15 cellular contexts compared by ENCODE assay signal in the genomic region with DNA sequence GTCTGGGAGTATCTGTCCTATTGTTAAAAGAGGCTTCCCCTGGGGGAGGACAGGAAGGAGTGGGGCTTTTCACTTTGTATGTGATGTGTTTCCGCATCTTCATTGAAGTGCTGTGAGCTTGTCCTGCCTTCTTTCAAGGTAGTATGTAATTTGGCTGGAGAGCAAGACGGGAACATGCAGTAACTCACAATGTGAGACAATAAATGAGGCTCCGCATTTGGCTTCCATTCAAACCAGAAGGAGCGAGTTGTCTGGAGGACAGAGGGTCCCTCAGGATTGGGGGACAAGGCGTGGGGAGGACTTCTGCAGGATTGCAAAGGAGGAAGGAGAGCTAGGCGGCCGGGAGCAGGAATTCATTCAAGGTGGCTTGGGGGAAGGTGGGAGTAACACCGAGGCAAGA.
DNase-seq lines count a peak whose midpoint lies in the region; ATAC-seq, FAIRE-seq and TF ChIP-seq lines count a peak whose summit lies in the region.
"Had no signal": no experiment of that assay in that cellular context is flagged by ENCODE, and none has a peak within 500 bp of the region (broad histone marks: within the 10 kb centered on the region; RNA-seq: fewer than 3 reads in every experiment).

No MANE protein-coding gene starts in this region.

- peak overlapping the region in 1 of 5 experiments; percentile 16 for H3K4me3 Mint-ChIP-seq in brain
- H3K4me3 Mint-ChIP-seq: CD4-positive, CD25-positive, alpha-beta regulatory T cell; GM23338; H9 had no signal

- no peak overlapping the region for H3K27ac ChIP-seq in HepG2 (ENCODE audit: extremely low read length, insufficient read depth, low read length)
- H3K27ac ChIP-seq: 22Rv1 had no signal

- no peaks in the 10 kb centered on the region for H3K4me1 ChIP-seq in HepG2 (ENCODE audit: insufficient read depth, low read length)

- no peaks in the 10 kb centered on the region for H3K79me2 ChIP-seq in HepG2 (ENCODE audit: insufficient read depth, low read length)

- no peaks in the 10 kb centered on the region for H3K36me3 Mint-ChIP-seq in brain
- H3K36me3 Mint-ChIP-seq: CD4-positive, CD25-positive, alpha-beta regulatory T cell had no signal

- H3K27ac Mint-ChIP-seq in brain = peak overlapping the region in 3 of 5 experiments; percentile 19 to 71 (median 62)
- H3K27ac Mint-ChIP-seq: CD4-positive, CD25-positive, alpha-beta regulatory T cell; GM23338 had no signal

- H4K20me1 ChIP-seq in HepG2 (ENCODE audit: insufficient read depth, low read length) = no peaks in the 10 kb centered on the region; the same call in 1 of the 2 replicates

- intact Hi-C loops in HepG2 (cut with micrococcal nuclease; ENCODE audit: unreplicated experiment) = no loop called here

- POLR2A ChIA-PET in HepG2 (lab: Yijun Ruan, JAX) = no interaction called here

- FAIRE-seq in HepG2 (lab: Jason Lieb, UNC) = no peak
- FAIRE-seq: G401.6, GM12891, HTR-8/SVneo had no signal

- TF ChIP-seq CTCF in brain (conservative IDR thresholded peaks at IDR 0.05) (no peak), HepG2 (CRISPR knock-in tag; IDR thresholded peaks at IDR 0.05) (no peak)

- CTCF ChIA-PET in HepG2 (lab: Yijun Ruan, JAX; ENCODE audit: low intra/inter-chr PET ratio, low total read pairs) = no interaction called here

- no peak for TF ChIP-seq POLR2A in HepG2 (IDR thresholded peaks at IDR 0.05; ENCODE audit: insufficient read depth in 1 of 2, low read depth in 2 of 2, low read length in 2 of 2)

- H3K9me3 Mint-ChIP-seq in brain = peaks cover 0 to 4% (median 0%) of the 10 kb centered on the region in 5 experiments
- H3K9me3 Mint-ChIP-seq: H9 had no signal

- in situ Hi-C loops in HepG2 (cut with HindIII; ENCODE audit: extremely low pct_ligation_motif_present, low pct_unique_long_range_greater_than_20kb) = loop anchor here (10.0 kb wide), 1 partner anchor 297 kb away; no protein-coding TSS in a partner anchor

- H2AFZ ChIP-seq in HepG2 (ENCODE audit: low read length) = no peak overlapping the region
- H2AFZ ChIP-seq: GM23338 had no signal

- H3K4me1 Mint-ChIP-seq in brain = peaks cover 12% of the 10 kb centered on the region
- H3K4me1 Mint-ChIP-seq: CD4-positive, CD25-positive, alpha-beta regulatory T cell had no signal

- no TSS peak for BruUV-seq in HepG2 (replicated peaks; lab: Mats Ljungman, UMichigan)

- no peak overlapping the region for H3K4me3 ChIP-seq in HepG2 (replicated peaks in 1 of 3; ENCODE audit: insufficient read depth in 1 of 3, low read depth in 2 of 3, low read length in 3 of 3)
- H3K4me3 ChIP-seq: GM23338 had no signal

- no peaks in the 10 kb centered on the region for H3K36me3 ChIP-seq in HepG2 (replicated peaks in 1 of 2; ENCODE audit: control insufficient read depth in 1 of 2, insufficient read depth in 2 of 2, low read length in 2 of 2)

- H3K27me3 Mint-ChIP-seq in brain = peaks cover 10% of the 10 kb centered on the region

- TF ChIP-seq EP300 in HepG2 (IDR thresholded peaks at IDR 0.05; ENCODE audit: low read depth in 2 of 2, low read length in 2 of 2) = no peak
- TF ChIP-seq EP300 in HepG2 (CRISPR knock-in tag; IDR thresholded peaks at IDR 0.05; ENCODE audit: borderline replicate concordance) = no peak

- H3K9me3 ChIP-seq in HepG2 (ENCODE audit: low read length) = no peaks in the 10 kb centered on the region

- no peak for TF ChIP-seq RAD21 in HepG2 (CRISPR knock-in tag; IDR thresholded peaks at IDR 0.05)

- 24% methylated on average over 8 of the region's 8 CpGs for WGBS in HepG2 (ENCODE audit: low lambda C conversion rate)

- peaks cover 29 to 90% of the 10 kb centered on the region in 2 experiments for H3K27me3 ChIP-seq in HepG2 (ENCODE audit: control insufficient read depth in 1 of 2, insufficient read depth in 2 of 2, low read length in 2 of 2)

- H3K9ac ChIP-seq in HepG2 (ENCODE audit: insufficient read depth, low read depth, low read length) = no peak overlapping the region

- peak; percentile 2 for DNase-seq in DMS79 treated with DMSO at 0.1 percent for 48 hours (lab: John Stamatoyannopoulos, UW)
- no peak for DNase-seq in DMS79 (lab: John Stamatoyannopoulos, UW)
- DNase-seq in NCI-H345 (lab: John Stamatoyannopoulos, UW) = peak; percentile 33
- no peak for DNase-seq in HepG2 (ENCODE audit: low spot score)
- DNase-seq in glomerular visceral epithelial cell (ENCODE audit: extremely low spot score) = no peak
- DNase-seq: CD4-positive, CD25-positive, alpha-beta regulatory T cell; DMS53; H9 had no signal

- ATAC-seq in HepG2 (no peak), HG03342 (IDR thresholded peaks at IDR 0.05; ENCODE audit: unreplicated experiment) (no peak)
- ATAC-seq: GM23338 had no signal

- H3K4me2 ChIP-seq in HepG2 (ENCODE audit: low read depth, low read length) = no peak overlapping the region
- H3K4me2 ChIP-seq: GM23338 had no signal

TF ChIP-seq in HepG2, 621 proteins besides CTCF, POLR2A, EP300 and RAD21:
- no peak for TF ChIP-seq ZNF672 (CRISPR knock-in tag; IDR thresholded peaks at IDR 0.05)
- no peak for TF ChIP-seq ZNF263 (CRISPR knock-in tag; IDR thresholded peaks at IDR 0.05)
- no peak for TF ChIP-seq ZNF30 (CRISPR knock-in tag; IDR thresholded peaks at IDR 0.05)
- no peak for TF ChIP-seq HNF4A (CRISPR knock-in tag; IDR thresholded peaks at IDR 0.05)
- TF ChIP-seq THYN1 (CRISPR knock-in tag; IDR thresholded peaks at IDR 0.05; ENCODE audit: borderline replicate concordance, low read depth) = no peak
- TF ChIP-seq, protein P1, sequence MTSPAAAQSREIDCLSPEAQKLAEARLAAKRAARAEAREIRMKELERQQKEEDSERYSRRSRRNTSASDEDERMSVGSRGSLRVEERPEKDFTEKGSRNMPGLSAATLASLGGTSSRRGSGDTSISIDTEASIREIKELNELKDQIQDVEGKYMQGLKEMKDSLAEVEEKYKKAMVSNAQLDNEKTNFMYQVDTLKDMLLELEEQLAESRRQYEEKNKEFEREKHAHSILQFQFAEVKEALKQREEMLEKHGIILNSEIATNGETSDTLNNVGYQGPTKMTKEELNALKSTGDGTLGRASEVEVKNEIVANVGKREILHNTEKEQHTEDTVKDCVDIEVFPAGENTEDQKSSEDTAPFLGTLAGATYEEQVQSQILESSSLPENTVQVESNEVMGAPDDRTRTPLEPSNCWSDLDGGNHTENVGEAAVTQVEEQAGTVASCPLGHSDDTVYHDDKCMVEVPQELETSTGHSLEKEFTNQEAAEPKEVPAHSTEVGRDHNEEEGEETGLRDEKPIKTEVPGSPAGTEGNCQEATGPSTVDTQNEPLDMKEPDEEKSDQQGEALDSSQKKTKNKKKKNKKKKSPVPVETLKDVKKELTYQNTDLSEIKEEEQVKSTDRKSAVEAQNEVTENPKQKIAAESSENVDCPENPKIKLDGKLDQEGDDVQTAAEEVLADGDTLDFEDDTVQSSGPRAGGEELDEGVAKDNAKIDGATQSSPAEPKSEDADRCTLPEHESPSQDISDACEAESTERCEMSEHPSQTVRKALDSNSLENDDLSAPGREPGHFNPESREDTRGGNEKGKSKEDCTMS (CRISPR knock-in tag; conservative IDR thresholded peaks at IDR 0.05) = no peak
- TF ChIP-seq ZNF44 (CRISPR knock-in tag; IDR thresholded peaks at IDR 0.05) = no peak
- TF ChIP-seq SYNCRIP (IDR thresholded peaks at IDR 0.05; ENCODE audit: insufficient read depth, low read depth, low read length) = no peak
- TF ChIP-seq RNF2 (conservative IDR thresholded peaks at IDR 0.05; ENCODE audit: low read depth) = no peak
- no peak for TF ChIP-seq RFX3 (CRISPR knock-in tag; IDR thresholded peaks at IDR 0.05)
- no peak for TF ChIP-seq CCDC6 (CRISPR knock-in tag; IDR thresholded peaks at IDR 0.05)
- no peak for TF ChIP-seq IKZF4 (CRISPR knock-in tag; IDR thresholded peaks at IDR 0.05; ENCODE audit: borderline replicate concordance, low read depth, not compliant biosample characterization)
- TF ChIP-seq DNMT1 (CRISPR knock-in tag; IDR thresholded peaks at IDR 0.05) = no peak
- no peak for TF ChIP-seq ZNF563 (CRISPR knock-in tag; IDR thresholded peaks at IDR 0.05)
- TF ChIP-seq ATRX (CRISPR knock-in tag; IDR thresholded peaks at IDR 0.05; ENCODE audit: borderline replicate concordance) = no peak

Comparison
In these comparisons a context has a peak if more than half of its experiments do, and no peak if none do; other contexts are left out.
1. DNase-seq: peak in DMS79 treated with DMSO at 0.1 percent for 48 hours (single experiment) and NCI-H345 (single experiment); none in DMS79 (single experiment), HepG2 (single experiment) and glomerular visceral epithelial cell (single experiment).